23 cellular contexts compared by ENCODE assay signal in genomic region chr2:13015941-13016340, GRCh38.
"Had no signal": no experiment of that assay in that cellular context is flagged by ENCODE, and none has a peak within 500 bp of the region (broad histone marks: within the 10 kb centered on the region; RNA-seq: fewer than 3 reads in every experiment).

No MANE protein-coding gene starts in this region.

- H3K27ac ChIP-seq: ascending aorta, brain microvascular endothelial cell, esophagus muscularis mucosa, parathyroid adenoma, thyroid gland had no signal

- DNase-seq: activated CD4-positive, alpha-beta T cell treated with anti-CD3 and anti-CD28 coated beads, Interleukin-2, amount 10 ng/mL, durations not matched to agents 7 days and 5 days; activated CD8-positive, alpha-beta T cell treated with anti-CD3 and anti-CD28 coated beads, Interleukin-2, amount 10 ng/mL, durations not matched to agents 7 days and 5 days; activated T-cell treated with anti-CD3 and anti-CD28 coated beads, Interleukin-2, amount 50 U/mL, for 1 hour; brain microvascular endothelial cell; caudate nucleus; effector memory CD4-positive, alpha-beta T cell; head of caudate nucleus; hypothalamus; left ventricle myocardium superior; nucleus accumbens; right cardiac atrium; stimulated activated CD4-positive, alpha-beta T cell treated with anti-CD3 and anti-CD28 coated beads, Interleukin-4, amount 100 ng/mL, for 24 hours; stimulated activated naive CD8-positive, alpha-beta T cell treated with anti-CD3 and anti-CD28 coated beads, Interleukin-15, Interleukin-2, amounts not matched to agents 100 U/mL and 50 U/mL, for 24 hours; T-helper 2 cell; thyroid gland had no signal

- H3K4me3 ChIP-seq: ascending aorta, esophagus muscularis mucosa, thyroid gland had no signal

- H3K9ac ChIP-seq: parathyroid adenoma had no signal

- H3K9me3 ChIP-seq: ascending aorta, esophagus muscularis mucosa, thyroid gland had no signal

- H3K4me1 ChIP-seq: ascending aorta, esophagus muscularis mucosa, parathyroid adenoma, thyroid gland had no signal

- H3K4me1 Mint-ChIP-seq: activated CD4-positive, alpha-beta T cell treated with anti-CD3 and anti-CD28 coated beads, Interleukin-2, amount 10 ng/mL, durations not matched to agents 7 days and 5 days had no signal

- H3K4me3 Mint-ChIP-seq: activated CD4-positive, alpha-beta T cell treated with anti-CD3 and anti-CD28 coated beads, Interleukin-2, amount 10 ng/mL, durations not matched to agents 7 days and 5 days; activated CD8-positive, alpha-beta T cell treated with anti-CD3 and anti-CD28 coated beads, Interleukin-2, amount 10 ng/mL, durations not matched to agents 7 days and 5 days; dendritic cell treated with granulocyte-macrophage colony-stimulating factor and Interleukin-4, amounts not matched to agents 40 ng/mL and 50 ng/mL, for 4 days; natural killer cell treated with Interleukin-12 subunit alpha and Interleukin-12 subunit beta and Interleukin-15 and Interleukin-18, amount 100 ng/mL, for 72 hours had no signal

- H3K36me3 Mint-ChIP-seq: activated naive CD4-positive, alpha-beta T cell treated with anti-CD3 and anti-CD28 coated beads, Interleukin-2, amount 50 U/mL, for 72 hours; natural killer cell treated with Interleukin-12 subunit alpha and Interleukin-12 subunit beta and Interleukin-15 and Interleukin-18, amount 100 ng/mL, for 72 hours had no signal

- H3K27ac Mint-ChIP-seq: activated CD4-positive, alpha-beta T cell treated with anti-CD3 and anti-CD28 coated beads, Interleukin-2, amount 10 ng/mL, durations not matched to agents 7 days and 5 days; activated CD8-positive, alpha-beta T cell treated with anti-CD3 and anti-CD28 coated beads, Interleukin-2, amount 10 ng/mL, durations not matched to agents 7 days and 5 days; activated naive CD4-positive, alpha-beta T cell treated with anti-CD3 and anti-CD28 coated beads, Interleukin-2, amount 50 U/mL, for 72 hours; dendritic cell treated with granulocyte-macrophage colony-stimulating factor and Interleukin-4, amounts not matched to agents 40 ng/mL and 50 ng/mL, for 4 days; natural killer cell treated with Interleukin-12 subunit alpha and Interleukin-12 subunit beta and Interleukin-15 and Interleukin-18, amount 100 ng/mL, for 72 hours had no signal

- H3K27me3 ChIP-seq: ascending aorta, brain microvascular endothelial cell had no signal

- H3K9me3 Mint-ChIP-seq: activated CD4-positive, alpha-beta T cell treated with anti-CD3 and anti-CD28 coated beads, Interleukin-2, amount 10 ng/mL, durations not matched to agents 7 days and 5 days; activated naive CD4-positive, alpha-beta T cell treated with anti-CD3 and anti-CD28 coated beads, Interleukin-2, amount 50 U/mL, for 72 hours; dendritic cell treated with granulocyte-macrophage colony-stimulating factor and Interleukin-4, amounts not matched to agents 40 ng/mL and 50 ng/mL, for 4 days; natural killer cell treated with Interleukin-12 subunit alpha and Interleukin-12 subunit beta and Interleukin-15 and Interleukin-18, amount 100 ng/mL, for 72 hours had no signal

- H3K36me3 ChIP-seq: ascending aorta, brain microvascular endothelial cell, esophagus muscularis mucosa, thyroid gland had no signal

- FAIRE-seq: endothelial cell of umbilical vein, frontal cortex had no signal
